Comparison of ENCODE assay signal across 8 cellular contexts in genomic region chr7:158821173-158822021, GRCh38. TPM values are rescaled to one million over a fixed set of nuclear protein-coding genes. Genes with fewer than 3 reads are reported as not detected.
DNase-seq lines count a peak whose midpoint lies in the region; ATAC-seq and TF ChIP-seq lines count a peak whose summit lies in the region.

No MANE protein-coding gene starts in this region.

- peak; percentile 22 to 25 for ATAC-seq in naive thymus-derived CD8-positive, alpha-beta T cell
- no peak for ATAC-seq in HG02970 (IDR thresholded peaks at IDR 0.05; ENCODE audit: low FRiP score, unreplicated experiment)
- ATAC-seq in HG03039 (IDR thresholded peaks at IDR 0.05; ENCODE audit: unreplicated experiment), result no peak

- peak overlapping the region; percentile 60 for H3K4me3 Mint-ChIP-seq in Calu3 (ENCODE audit: low read depth, unreplicated experiment)
- peak overlapping the region; percentile 66 to 90 (median 84) for H3K4me3 Mint-ChIP-seq in naive thymus-derived CD8-positive, alpha-beta T cell

- POLR2A ChIA-PET in naive thymus-derived CD8-positive, alpha-beta T cell (lab: Charles Lee), result interaction anchor here (2.3 to 11.4 kb wide), 2 partner anchors 12 to 38 kb away, joined by 10 to 150 read pairs; no protein-coding TSS in a partner anchor

- BruUV-seq in Calu3 (replicated peaks; lab: Mats Ljungman, UMichigan), result no TSS peak

- H3K27ac Mint-ChIP-seq in Calu3 (ENCODE audit: unreplicated experiment), result peak overlapping the region; percentile 96
- peak overlapping the region; percentile 90 to 98 (median 96) for H3K27ac Mint-ChIP-seq in naive thymus-derived CD8-positive, alpha-beta T cell

- no peak for TF ChIP-seq CTCF in Calu3 (IDR thresholded peaks at IDR 0.05; ENCODE audit: unreplicated experiment)

- no peaks in the 10 kb centered on the region for H3K9me3 Mint-ChIP-seq in Calu3 (ENCODE audit: low read depth, unreplicated experiment)
- H3K9me3 Mint-ChIP-seq in naive thymus-derived CD8-positive, alpha-beta T cell, result no peaks in the 10 kb centered on the region

- DNase-seq in Calu3, result peak; percentile 34
- DNase-seq in NCI-H69 (lab: John Stamatoyannopoulos, UW), result peak; percentile 19
- DNase-seq in dedifferentiated amniotic fluid mesenchymal stem cell (ENCODE audit: extremely low spot score), result peak; percentile 84
- peak in 4 of 10 donors; percentile 29 to 45 (median 35) for DNase-seq in naive thymus-derived CD8-positive, alpha-beta T cell
- no peak for DNase-seq in NCI-H526 (lab: John Stamatoyannopoulos, UW)
- no peak for DNase-seq in retina

- intact Hi-C loops in Calu3 (cut with micrococcal nuclease; ENCODE audit: unreplicated experiment), result loop anchor here (1.0 kb wide), 1 partner anchor 8 kb away; the partner anchor contains the start of gene ESYT2

- no peaks in the 10 kb centered on the region for H3K27me3 Mint-ChIP-seq in Calu3 (ENCODE audit: unreplicated experiment)
- H3K27me3 Mint-ChIP-seq in naive thymus-derived CD8-positive, alpha-beta T cell, result no peaks in the 10 kb centered on the region

- peaks cover 56% of the 10 kb centered on the region for H3K4me1 Mint-ChIP-seq in Calu3 (ENCODE audit: low read depth, unreplicated experiment)
- H3K4me1 Mint-ChIP-seq in naive thymus-derived CD8-positive, alpha-beta T cell, result peaks cover 31 to 90% (median 83%) of the 10 kb centered on the region in 4 donors

- CTCF ChIA-PET in Calu3 (lab: Charles Lee), result interaction anchor here (0.5 kb wide), 1 partner anchor 42 kb away, joined by 3 read pairs; no protein-coding TSS in a partner anchor

- peaks cover 18% of the 10 kb centered on the region for H3K36me3 Mint-ChIP-seq in Calu3 (ENCODE audit: insufficient read depth, unreplicated experiment)
- peaks cover 0 to 6% (median 4%) of the 10 kb centered on the region in 3 donors for H3K36me3 Mint-ChIP-seq in naive thymus-derived CD8-positive, alpha-beta T cell

RNA-seq across cellular contexts. Expression of gene ESYT2, which starts 7.9 kb away (rescaled TPM):
- 61.2 and 66.6 TPM in 2 replicates for total RNA-seq in Calu3 (2022)
- total RNA-seq in naive thymus-derived CD8-positive, alpha-beta T cell, result 100 to 1,000 TPM; 101 to 105 TPM
- polyA plus RNA-seq in naive thymus-derived CD8-positive, alpha-beta T cell, result 10 to 100 TPM; 58.6 to 93.3 (median 79.8) TPM

RNA-seq across cellular contexts. Expression of gene DYNC2I1, which starts 35.0 kb away (rescaled TPM):
- total RNA-seq in Calu3 (2022), result 10.5 and 13.0 TPM in 2 replicates
- 10 to 100 TPM; 16.3 to 19.0 TPM for total RNA-seq in naive thymus-derived CD8-positive, alpha-beta T cell
- 10 to 100 TPM; 14.1 to 22.1 (median 19.8) TPM for polyA plus RNA-seq in naive thymus-derived CD8-positive, alpha-beta T cell

Comparison
In these comparisons a context has a peak if more than half of its experiments do, and no peak if none do; other contexts are left out.
1. DNase-seq: peak in Calu3 (single experiment), NCI-H69 (single experiment) and dedifferentiated amniotic fluid mesenchymal stem cell (single experiment); none in NCI-H526 (0 of 2) and retina (single experiment).
2. ATAC-seq: peak in naive thymus-derived CD8-positive, alpha-beta T cell (2 of 2); none in HG02970 (single experiment) and HG03039 (single experiment).